13 cellular contexts compared by ENCODE assay signal in genomic region chr2:95278051-95278471, GRCh38. TPM values are rescaled to one million over a fixed set of nuclear protein-coding genes. Genes with fewer than 3 reads are reported as not detected.
DNase-seq lines count a peak whose midpoint lies in the region; FAIRE-seq and TF ChIP-seq lines count a peak whose summit lies in the region.
"Had no signal": no experiment of that assay in that cellular context is flagged by ENCODE, and none has a peak within 500 bp of the region (broad histone marks: within the 10 kb centered on the region; RNA-seq: fewer than 3 reads in every experiment).

No MANE protein-coding gene starts in this region.

- H3K27ac Mint-ChIP-seq in chondrocyte (ENCODE audit: unreplicated experiment), result no peak overlapping the region
- H3K27ac Mint-ChIP-seq: activated B cell treated with CpG ODN at 0.5 μM for 24 hours, progenitor cell of endocrine pancreas had no signal

- DNase-seq in HTR-8/SVneo (ENCODE audit: insufficient read length, low spot score), result peak; percentile 89
- DNase-seq in chondrocyte (ENCODE audit: low spot score), result peak; percentile 77
- DNase-seq in mucosa of gallbladder (ENCODE audit: low spot score), result peak; percentile 54
- no peak for DNase-seq in foreskin melanocyte
- DNase-seq in globus pallidus (ENCODE audit: low spot score), result no peak
- no peak for DNase-seq in retina
- DNase-seq in NCI-H2196 treated with DMSO at 0.1 percent for 48 hours (lab: John Stamatoyannopoulos, UW; ENCODE audit: unreplicated experiment), result no peak
- DNase-seq: activated B cell treated with CpG ODN at 0.5 μM for 24 hours; activated T-cell treated with anti-CD3 and anti-CD28 coated beads, Interleukin-2, amount 50 U/mL, for 1 hour; gastrocnemius medialis; testis had no signal

- H3K27ac ChIP-seq in C4-2B, result 0 out of 2 replicates have a peak overlapping the region, but pooled peaks have one; percentile 98
- H3K27ac ChIP-seq: gastrocnemius medialis, testis had no signal

- H3K4me3 Mint-ChIP-seq in chondrocyte (ENCODE audit: unreplicated experiment), result no peak overlapping the region
- H3K4me3 Mint-ChIP-seq: activated B cell treated with CpG ODN at 0.5 μM for 24 hours had no signal

- no peaks in the 10 kb centered on the region for H3K27me3 Mint-ChIP-seq in chondrocyte (ENCODE audit: low read depth)
- H3K27me3 Mint-ChIP-seq: activated B cell treated with CpG ODN at 0.5 μM for 24 hours, progenitor cell of endocrine pancreas had no signal

- FAIRE-seq in HTR-8/SVneo (lab: Jason Lieb, UNC), result peak; percentile 90

- H3K4me1 Mint-ChIP-seq in chondrocyte (ENCODE audit: low read depth), result no peaks in the 10 kb centered on the region
- H3K4me1 Mint-ChIP-seq: activated B cell treated with CpG ODN at 0.5 μM for 24 hours had no signal

- TF ChIP-seq CTCF in C4-2B (conservative IDR thresholded peaks at IDR 0.05), result no peak
- no peak for TF ChIP-seq CTCF in chondrocyte (IDR thresholded peaks at IDR 0.05)

- H3K36me3 Mint-ChIP-seq in chondrocyte (ENCODE audit: low read depth), result peaks cover 2% of the 10 kb centered on the region

- H3K9me3 Mint-ChIP-seq in chondrocyte (ENCODE audit: low read depth), result no peaks in the 10 kb centered on the region
- H3K9me3 Mint-ChIP-seq: activated B cell treated with CpG ODN at 0.5 μM for 24 hours had no signal

RNA-seq across cellular contexts. Expression of gene PROM2, which starts 3.8 kb away (rescaled TPM):
- total RNA-seq in chondrocyte, result 1.5 to 1.7 TPM (median 1.7 TPM) in 3 replicates
- total RNA-seq in mucosa of gallbladder, result 202 TPM

RNA-seq across cellular contexts. Expression of gene KCNIP3, which starts 19.1 kb away (rescaled TPM):
- total RNA-seq in chondrocyte (3.1 to 6.0 TPM (median 5.9 TPM) in 3 replicates), mucosa of gallbladder (24.3 TPM)
- total RNA-seq: activated B cell treated with CpG ODN at 0.5 μM for 24 hours had no signal

Comparison
In these comparisons a context has a peak if more than half of its experiments do, and no peak if none do; other contexts are left out.
1. DNase-seq: peak in HTR-8/SVneo (single experiment), chondrocyte (single experiment) and mucosa of gallbladder (single experiment); none in foreskin melanocyte (single experiment), globus pallidus (single experiment), retina (single experiment) and NCI-H2196 treated with DMSO at 0.1 percent for 48 hours (single experiment).
2. RNA of gene PROM2, which starts 3.8 kb away (total RNA-seq): 202 TPM in mucosa of gallbladder (single experiment); 1.5 to 1.7 TPM in chondrocyte; every median in the first group is over 10 times any median in the second.